17 cellular contexts compared by ENCODE assay signal in genomic region chr4:105113800-105114199, GRCh38.
DNase-seq lines count a peak whose midpoint lies in the region; ATAC-seq lines count a peak whose summit lies in the region.
"Had no signal": no experiment of that assay in that cellular context is flagged by ENCODE, and none has a peak within 500 bp of the region (broad histone marks: within the 10 kb centered on the region; RNA-seq: fewer than 3 reads in every experiment).

No MANE protein-coding gene starts in this region.

- peak; percentile 59 for ATAC-seq in GM18498 (IDR thresholded peaks at IDR 0.05; ENCODE audit: unreplicated experiment)
- ATAC-seq in HG03432 (IDR thresholded peaks at IDR 0.05; ENCODE audit: unreplicated experiment) = peak; percentile 42
- ATAC-seq in GM19397 (IDR thresholded peaks at IDR 0.05; ENCODE audit: unreplicated experiment) = no peak
- ATAC-seq: activated naive CD8-positive, alpha-beta T cell treated with anti-CD3 and anti-CD28 coated beads, Interleukin-2, amount 50 U/mL, for 24 hours; effector memory CD8-positive, alpha-beta T cell; HCT116; stimulated activated naive CD8-positive, alpha-beta T cell treated with anti-CD3 and anti-CD28 coated beads, Interleukin-15, amount 100 ng/mL, for 72 hours had no signal

- DNase-seq in SIG-M5 treated with dmso at 0.1 percent for 504 hours (lab: John Stamatoyannopoulos, UW; ENCODE audit: unreplicated experiment) (peak; percentile 94), medulla oblongata (ENCODE audit: extremely low spot score) (peak; percentile 18), DMS79 treated with DMSO at 0.1 percent for 48 hours (lab: John Stamatoyannopoulos, UW) (no peak), nucleus accumbens (lab: John Stamatoyannopoulos, UW) (no peak), NCI-H1694 (lab: John Stamatoyannopoulos, UW) (no peak)
- DNase-seq: activated CD4-positive, alpha-beta memory T cell treated with anti-CD3 and anti-CD28 coated beads for 36 hours; activated naive CD8-positive, alpha-beta T cell treated with anti-CD3 and anti-CD28 coated beads, Interleukin-2, amount 50 U/mL, for 24 hours; effector memory CD8-positive, alpha-beta T cell; NCI-H1436 treated with DMSO at 0.1 percent for 48 hours; NCI-H226; posterior cingulate gyrus; SK-N-SH; stimulated activated naive CD8-positive, alpha-beta T cell treated with anti-CD3 and anti-CD28 coated beads, Interleukin-15, amount 100 ng/mL, for 72 hours had no signal

Comparison
In these comparisons a context has a peak if more than half of its experiments do, and no peak if none do; other contexts are left out.
1. DNase-seq: peak in SIG-M5 treated with dmso at 0.1 percent for 504 hours (single experiment) and medulla oblongata (single experiment); none in DMS79 treated with DMSO at 0.1 percent for 48 hours (single experiment), nucleus accumbens (0 of 56) and NCI-H1694 (single experiment).